8 cellular contexts compared by ENCODE assay signal in the genomic region with DNA sequence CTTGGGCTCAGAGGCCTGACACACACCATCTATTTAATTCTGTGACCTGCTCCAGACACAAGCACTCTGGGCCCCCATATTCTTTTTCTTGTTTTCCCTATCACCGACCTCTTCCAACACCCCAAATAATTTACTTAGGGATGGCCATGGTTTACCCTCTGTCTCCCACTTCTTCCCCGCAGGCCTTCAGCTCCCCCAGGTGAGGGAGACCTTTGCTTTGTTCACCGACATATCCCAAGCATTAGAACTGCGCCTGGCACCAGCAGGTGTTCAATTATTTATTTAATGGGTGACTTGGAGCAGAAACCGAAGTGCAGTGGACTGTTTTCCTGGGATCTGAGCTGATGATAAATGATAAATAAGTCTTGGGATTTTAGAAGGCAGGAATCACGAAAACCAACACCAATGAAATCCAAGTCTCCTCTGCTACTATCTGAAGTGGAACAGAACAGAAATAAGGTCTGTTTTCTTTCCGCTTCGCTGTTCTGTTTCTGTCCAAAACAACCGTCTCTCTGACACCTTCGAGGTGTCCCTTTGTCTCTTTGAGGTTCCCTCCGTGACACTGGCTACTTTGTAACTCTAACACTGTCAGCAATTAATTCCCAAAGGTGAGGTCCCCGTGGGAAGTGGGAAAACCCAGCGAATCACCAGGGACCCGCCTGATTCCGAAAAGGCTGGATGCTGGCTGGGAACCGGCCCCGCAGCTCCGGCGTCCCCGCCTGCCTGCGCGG. TPM values are rescaled to one million over a fixed set of nuclear protein-coding genes. Genes with fewer than 3 reads are reported as not detected.
A peak's percentile ranks its signal among the peaks of the same experiment; 100 is the strongest.
DNase-seq lines count a peak whose midpoint lies in the region; ATAC-seq and TF ChIP-seq lines count a peak whose summit lies in the region.

No MANE protein-coding gene starts in this region.

- no peak for TF ChIP-seq POLR2A in vagina (IDR thresholded peaks at IDR 0.05)

- no peak for ATAC-seq in Right ventricle myocardium superior (ENCODE audit: poor library complexity)

- peak overlapping the region; percentile 92 for H3K4me3 Mint-ChIP-seq in mesothelial cell of epicardium

- H3K27me3 ChIP-seq in cardiac muscle cell (no peaks in the 10 kb centered on the region), vagina (no peaks in the 10 kb centered on the region)

- no peaks in the 10 kb centered on the region for H3K9me3 ChIP-seq in cardiac muscle cell (ENCODE audit: low read depth)
- H3K9me3 ChIP-seq in vagina, result no peaks in the 10 kb centered on the region

- DNase-seq in cardiac muscle cell (ENCODE audit: low read depth in 1 of 2, low spot score in 1 of 2) (no peak), Right ventricle myocardium superior (no peak), caudate nucleus (lab: John Stamatoyannopoulos, UW) (no peak), mesothelial cell of epicardium (ENCODE audit: low spot score in 2 of 2, unreplicated experiment in 2 of 2) (no peak), vagina (ENCODE audit: extremely low spot score in 2 of 2) (peak; percentile 49 to 62), NCI-H82 (lab: John Stamatoyannopoulos, UW) (no peak), cortex of kidney (lab: John Stamatoyannopoulos, UW) (no peak), activated gamma-delta T cell (lab: John Stamatoyannopoulos, UW) (no peak)

- H3K36me3 Mint-ChIP-seq in mesothelial cell of epicardium, result peaks cover 3% of the 10 kb centered on the region

- peaks cover 34% of the 10 kb centered on the region for H3K4me1 ChIP-seq in cardiac muscle cell (ENCODE audit: low read depth)
- H3K4me1 ChIP-seq in vagina, result peaks cover 36% of the 10 kb centered on the region

- H3K36me3 ChIP-seq in cardiac muscle cell (no peaks in the 10 kb centered on the region), vagina (no peaks in the 10 kb centered on the region)

- H3K27ac ChIP-seq in cardiac muscle cell (peak overlapping the region; percentile 95), caudate nucleus (ENCODE audit: low read depth, low read length) (peak overlapping the region; percentile 82), vagina (peak overlapping the region; percentile 96)

- no peaks in the 10 kb centered on the region for H3K9me3 Mint-ChIP-seq in mesothelial cell of epicardium

- H3K4me3 ChIP-seq in cardiac muscle cell, result peak overlapping the region; percentile 75
- peak overlapping the region; percentile 53 to 76 for H3K4me3 ChIP-seq in vagina

- TF ChIP-seq CTCF in cardiac muscle cell (IDR thresholded peaks at IDR 0.05; ENCODE audit: low read depth, low read length), result no peak
- TF ChIP-seq CTCF in mesothelial cell of epicardium (IDR thresholded peaks at IDR 0.05; ENCODE audit: unreplicated experiment), result no peak
- TF ChIP-seq CTCF in vagina (IDR thresholded peaks at IDR 0.05), result no peak

- intact Hi-C loops in Right ventricle myocardium superior (cut with DNase I), result loop anchor here (5.0 kb wide), 1 partner anchor 65 kb away; no protein-coding TSS in a partner anchor
- intact Hi-C loops in vagina (cut with DNase I), result no loop called here

- H3K27me3 Mint-ChIP-seq in mesothelial cell of epicardium (ENCODE audit: low read depth), result no peaks in the 10 kb centered on the region

- peaks cover 42% of the 10 kb centered on the region for H3K4me1 Mint-ChIP-seq in mesothelial cell of epicardium

- H3K27ac Mint-ChIP-seq in mesothelial cell of epicardium, result peak overlapping the region; percentile 98

RNA-seq across cellular contexts. Expression of a gene that starts 1.1 kb away (rescaled TPM):
- total RNA-seq in cardiac muscle cell (33.8 and 42.4 TPM in 2 replicates), Right ventricle myocardium superior (52.4 TPM), mesothelial cell of epicardium (57.9 to 63.1 TPM (median 59.4 TPM) in 3 replicates), vagina (86.9 TPM)
- 18.4 and 19.9 TPM in 2 replicates for polyA plus RNA-seq in cardiac muscle cell

Comparison
In these comparisons a context has a peak if more than half of its experiments do, and no peak if none do; other contexts are left out.
1. DNase-seq: peak in vagina (2 of 2); none in cardiac muscle cell (0 of 2), Right ventricle myocardium superior (single experiment), caudate nucleus (0 of 61), mesothelial cell of epicardium (0 of 2), NCI-H82 (single experiment), cortex of kidney (single experiment) and activated gamma-delta T cell (single experiment).
2. Peak in every context shown above with its lines, with median percentiles within 50 percentile points of each other: H3K27ac ChIP-seq.